Comparison of ENCODE assay signal across 18 cellular contexts in the genomic region with DNA sequence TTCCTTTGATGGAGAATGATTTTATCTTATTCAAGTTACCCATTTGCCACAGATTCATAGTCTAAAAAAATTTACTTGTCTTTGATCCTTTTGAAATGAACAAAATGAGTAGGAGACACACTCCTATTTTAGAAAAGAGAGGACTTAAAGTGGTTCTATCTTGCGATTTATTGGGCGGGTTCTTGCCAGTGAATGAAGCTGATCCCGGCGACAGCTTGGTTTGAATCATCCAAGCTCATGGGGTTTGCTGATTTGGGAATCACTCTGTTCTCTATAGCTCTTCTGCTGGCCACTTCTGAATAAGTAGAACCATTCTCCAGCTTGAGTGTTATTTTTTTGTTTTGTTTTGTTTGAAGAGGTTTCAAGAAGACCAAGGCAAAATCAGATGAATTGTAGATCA. TPM values are rescaled to one million over a fixed set of nuclear protein-coding genes. Genes with fewer than 3 reads are reported as not detected.
A peak's percentile ranks its signal among the peaks of the same experiment; 100 is the strongest.
DNase-seq lines count a peak whose midpoint lies in the region; ATAC-seq and TF ChIP-seq lines count a peak whose summit lies in the region.
"Had no signal": no experiment of that assay in that cellular context is flagged by ENCODE, and none has a peak within 500 bp of the region (broad histone marks: within the 10 kb centered on the region; RNA-seq: fewer than 3 reads in every experiment).

No MANE protein-coding gene starts in this region.

- H2BK120ac ChIP-seq in trophoblast cell (ENCODE audit: insufficient read depth, low read length, poor library complexity), result peak overlapping the region; percentile 43

- no peak overlapping the region for H4K8ac ChIP-seq in trophoblast cell (ENCODE audit: low read depth, low read length)

- no peak overlapping the region for H2AFZ ChIP-seq in trophoblast cell (ENCODE audit: insufficient read depth, low read length, poor library complexity)

- no peak overlapping the region for H4K91ac ChIP-seq in trophoblast cell (ENCODE audit: low read depth, low read length)

- TF ChIP-seq CTCF in ascending aorta (IDR thresholded peaks at IDR 0.05) (no peak), thyroid gland (IDR thresholded peaks at IDR 0.05) (no peak)

- no CpG with 5 or more reads among the region's 4 CpGs for WGBS in trophoblast cell (ENCODE audit: extremely low coverage, insufficient coverage, insufficient read length)
- WGBS in thyroid gland, 2 donors, result 43 to 68% methylated on average over 4 of the region's 4 CpGs

- peak; percentile 31 for DNase-seq in DMS79 (lab: John Stamatoyannopoulos, UW)
- DNase-seq in ascending aorta (ENCODE audit: low spot score in 2 of 2), result no peak
- no peak for DNase-seq in trophoblast cell
- peak; percentile 41 to 62 for DNase-seq in thyroid gland
- no peak for DNase-seq in stimulated activated CD4-positive, alpha-beta T cell treated with anti-CD3 and anti-CD28 coated beads, Interleukin-2, amount 100 ng/mL, for 48 hours
- DNase-seq in NCI-H524 treated with DMSO at 0.1 percent for 48 hours (lab: John Stamatoyannopoulos, UW), result no peak
- DNase-seq: ACHN; BE2C; C1 segment of cervical spinal cord; CD4-positive, alpha-beta T cell; DMS153; GOT3; H7; HFFc6; IMR-90 had no signal

- H3K27me3 ChIP-seq in ascending aorta (no peaks in the 10 kb centered on the region), trophoblast cell (ENCODE audit: insufficient read depth, low read length) (no peaks in the 10 kb centered on the region), thyroid gland (no peaks in the 10 kb centered on the region)
- H3K27me3 ChIP-seq: BE2C had no signal

- H4K12ac ChIP-seq in trophoblast cell (ENCODE audit: low read depth, low read length), result no peak overlapping the region

- no peak overlapping the region for H3K14ac ChIP-seq in trophoblast cell (ENCODE audit: low read length)

- H2BK5ac ChIP-seq in trophoblast cell (ENCODE audit: low read depth, low read length, poor library complexity), result no peak overlapping the region

- no peak overlapping the region for H3K4ac ChIP-seq in trophoblast cell (ENCODE audit: low read depth, low read length)

- no peak overlapping the region for H2AK5ac ChIP-seq in trophoblast cell (ENCODE audit: low read length)

- H3K18ac ChIP-seq in trophoblast cell (ENCODE audit: low read length), result no peak overlapping the region

- H3K27ac ChIP-seq in ascending aorta (peak overlapping the region; percentile 19 to 44), trophoblast cell (ENCODE audit: low read depth, low read length) (no peak overlapping the region), thyroid gland (peak overlapping the region; percentile 5 to 68 (median 24))

- ATAC-seq in GM18502 (IDR thresholded peaks at IDR 0.05; ENCODE audit: poor library complexity, unreplicated experiment), result no peak
- ATAC-seq: HCT116, K562 had no signal

- H3K36me3 ChIP-seq in ascending aorta, result peaks cover 2 to 11% of the 10 kb centered on the region in 2 donors
- H3K36me3 ChIP-seq in trophoblast cell (ENCODE audit: control insufficient read depth in 1 of 2, insufficient read depth in 2 of 2, low read length in 2 of 2), result no peaks in the 10 kb centered on the region
- no peaks in the 10 kb centered on the region for H3K36me3 ChIP-seq in thyroid gland
- H3K36me3 ChIP-seq: BE2C had no signal

- H3K23ac ChIP-seq in trophoblast cell (ENCODE audit: low read length), result no peak overlapping the region

- no peak overlapping the region for H3K9ac ChIP-seq in trophoblast cell (ENCODE audit: low read length)

- no peaks in the 10 kb centered on the region for H3K79me2 ChIP-seq in trophoblast cell (ENCODE audit: control insufficient read depth, insufficient read depth, low read length, poor library complexity)

- H2BK12ac ChIP-seq in trophoblast cell (ENCODE audit: low read length), result no peak overlapping the region

- H3K4me1 ChIP-seq in ascending aorta (peaks cover 0 to 22% of the 10 kb centered on the region in 2 donors), trophoblast cell (ENCODE audit: control insufficient read depth in 1 of 2, insufficient read depth in 2 of 2, low read length in 2 of 2) (peaks cover 9 to 12% of the 10 kb centered on the region in 2 experiments), thyroid gland (peaks cover 19 to 39% of the 10 kb centered on the region in 2 donors)
- H3K4me1 ChIP-seq: BE2C had no signal

- peaks cover 15% of the 10 kb centered on the region for H3K79me1 ChIP-seq in trophoblast cell (ENCODE audit: low read length)

- peak in 1 of 2 donors; percentile 29 for TF ChIP-seq POLR2A in thyroid gland (IDR thresholded peaks at IDR 0.05)

- intact Hi-C loops in ascending aorta (cut with DNase I), result no loop called here
- intact Hi-C loops in thyroid gland (cut with DNase I), result no loop called here

- H3K4me3 ChIP-seq in ascending aorta (no peak overlapping the region), trophoblast cell (ENCODE audit: low read depth, low read length) (no peak overlapping the region), thyroid gland (replicated peaks in 1 of 3) (no peak overlapping the region)
- H3K4me3 ChIP-seq: K562 had no signal

- no peaks in the 10 kb centered on the region for H3K9me3 ChIP-seq in ascending aorta
- no peaks in the 10 kb centered on the region for H3K9me3 ChIP-seq in trophoblast cell (ENCODE audit: insufficient read depth, low read depth, low read length)
- no peaks in the 10 kb centered on the region for H3K9me3 ChIP-seq in thyroid gland
- H3K9me3 ChIP-seq: BE2C had no signal

- no peak overlapping the region for H3K4me2 ChIP-seq in trophoblast cell (ENCODE audit: low read length)

RNA-seq across cellular contexts. Expression of gene PPP1CB, which starts 25.5 kb away (rescaled TPM):
- total RNA-seq in ascending aorta (196 TPM), thyroid gland (100 to 1,000 TPM; 142 to 229 (median 199) TPM)
- polyA plus RNA-seq in trophoblast cell (2013), result 286 and 295 TPM in 2 replicates

Comparison
In these comparisons a context has a peak if more than half of its experiments do, and no peak if none do; other contexts are left out.
1. DNase-seq: peak in DMS79 (single experiment) and thyroid gland (2 of 2); none in ascending aorta (0 of 2), trophoblast cell (0 of 2), stimulated activated CD4-positive, alpha-beta T cell treated with anti-CD3 and anti-CD28 coated beads, Interleukin-2, amount 100 ng/mL, for 48 hours (0 of 2) and NCI-H524 treated with DMSO at 0.1 percent for 48 hours (single experiment).